8 cellular contexts compared by ENCODE assay signal in genomic region chr19:34926685-34927375, GRCh38. TPM values are rescaled to one million over a fixed set of nuclear protein-coding genes. Genes with fewer than 3 reads are reported as not detected.
A peak's percentile ranks its signal among the peaks of the same experiment; 100 is the strongest.
DNase-seq lines count a peak whose midpoint lies in the region; ATAC-seq and TF ChIP-seq lines count a peak whose summit lies in the region.

Gene ZNF30 (plus strand): TSS chr19:34926903. CDS start chr19:34929948, 3,045 bp downstream.

- H3K4me1 Mint-ChIP-seq in IgD-negative memory B cell, result peaks cover 7 to 12% (median 8%) of the 10 kb centered on the region in 3 donors
- peaks cover 26% of the 10 kb centered on the region for H3K4me1 Mint-ChIP-seq in activated naive CD8-positive, alpha-beta T cell (ENCODE audit: low read depth)
- H3K4me1 Mint-ChIP-seq in osteocyte (ENCODE audit: unreplicated experiment), result peaks cover 14% of the 10 kb centered on the region

- H3K9me3 Mint-ChIP-seq in IgD-negative memory B cell, result no peaks in the 10 kb centered on the region
- no peaks in the 10 kb centered on the region for H3K9me3 Mint-ChIP-seq in activated naive CD8-positive, alpha-beta T cell (ENCODE audit: low read depth)
- H3K9me3 Mint-ChIP-seq in osteocyte (ENCODE audit: unreplicated experiment), result no peaks in the 10 kb centered on the region

- intact Hi-C loops in head of caudate nucleus (cut with DNase I), result no loop called here

- no peaks in the 10 kb centered on the region for H3K9me3 ChIP-seq in thoracic aorta

- peaks cover 8% of the 10 kb centered on the region for H3K36me3 Mint-ChIP-seq in IgD-negative memory B cell
- H3K36me3 Mint-ChIP-seq in activated naive CD8-positive, alpha-beta T cell, result peaks cover 15% of the 10 kb centered on the region
- peaks cover 3% of the 10 kb centered on the region for H3K36me3 Mint-ChIP-seq in osteocyte (ENCODE audit: unreplicated experiment)

- H3K4me3 ChIP-seq in thoracic aorta, result peak within 1 kb of the TSS; percentile 83

- no peaks in the 10 kb centered on the region for H3K36me3 ChIP-seq in thoracic aorta

- peaks cover 3 to 7% of the 10 kb centered on the region in 2 donors for H3K4me1 ChIP-seq in thoracic aorta (ENCODE audit: control insufficient read depth in 1 of 2, low read depth in 2 of 2)

- TF ChIP-seq CTCF in osteocyte (IDR thresholded peaks at IDR 0.05) (no peak), thoracic aorta (IDR thresholded peaks at IDR 0.05) (no peak)

- H3K27me3 Mint-ChIP-seq in IgD-negative memory B cell (no peaks in the 10 kb centered on the region), osteocyte (ENCODE audit: unreplicated experiment) (peaks cover 5% of the 10 kb centered on the region)
- no peaks in the 10 kb centered on the region for H3K27me3 Mint-ChIP-seq in activated naive CD8-positive, alpha-beta T cell

- ATAC-seq in GM21515 (IDR thresholded peaks at IDR 0.05; ENCODE audit: unreplicated experiment), result peak; percentile 95
- ATAC-seq in thoracic aorta (ENCODE audit: insufficient number of reproducible peaks, low FRiP score, low read depth), result peak; percentile 79

- H3K4me3 Mint-ChIP-seq in IgD-negative memory B cell (peak within 1 kb of the TSS; percentile 90 to 97 (median 94)), osteocyte (ENCODE audit: unreplicated experiment) (peak within 1 kb of the TSS; percentile 93)
- peak within 1 kb of the TSS; percentile 92 for H3K4me3 Mint-ChIP-seq in activated naive CD8-positive, alpha-beta T cell

- H3K27ac Mint-ChIP-seq in IgD-negative memory B cell, result peak within 1 kb of the TSS in 1 of 3 donors; percentile 75
- peak within 1 kb of the TSS; percentile 12 for H3K27ac Mint-ChIP-seq in activated naive CD8-positive, alpha-beta T cell
- peak within 1 kb of the TSS; percentile 89 for H3K27ac Mint-ChIP-seq in osteocyte (ENCODE audit: unreplicated experiment)

- no peaks in the 10 kb centered on the region for H3K27me3 ChIP-seq in thoracic aorta (replicated peaks; ENCODE audit: insufficient read depth)

- peak; percentile 96 for DNase-seq in DMS 273 (lab: John Stamatoyannopoulos, UW; ENCODE audit: unreplicated experiment)
- peak; percentile 52 for DNase-seq in SKM-1 (lab: John Stamatoyannopoulos, UW; ENCODE audit: unreplicated experiment)
- peak; percentile 80 to 96 (median 92) for DNase-seq in head of caudate nucleus
- peak; percentile 97 for DNase-seq in osteocyte (ENCODE audit: extremely low spot score, unreplicated experiment)
- DNase-seq in thoracic aorta (ENCODE audit: low spot score), result peak; percentile 57

- H3K27ac ChIP-seq in thoracic aorta, result peak within 1 kb of the TSS; percentile 5 to 65

RNA-seq across cellular contexts. Expression of gene ZNF30, which starts in this region (rescaled TPM):
- polyA plus RNA-seq in IgD-negative memory B cell, result 1.6 TPM
- total RNA-seq in osteocyte (3.9 and 6.2 TPM in 2 replicates), thoracic aorta (1 to 10 TPM; 1.5 to 1.7 TPM)

Comparison
In these comparisons a context has a peak if more than half of its experiments do, and no peak if none do; other contexts are left out.
1. Peak in every context shown above with its lines: DNase-seq, ATAC-seq, H3K4me3 ChIP-seq and H3K27ac ChIP-seq.